In genomic region chr16:5027575-5028235, GRCh38 we compare ENCODE assay signal across 35 cellular contexts. TPM values are rescaled to one million over a fixed set of nuclear protein-coding genes. Genes with fewer than 3 reads are reported as not detected.
"Had no signal": no experiment of that assay in that cellular context is flagged by ENCODE, and none has a peak within 500 bp of the region (broad histone marks: within the 10 kb centered on the region; RNA-seq: fewer than 3 reads in every experiment).

No MANE protein-coding gene starts in this region.

- H3K4me3 ChIP-seq: lung, neural progenitor cell, skin epidermis, tibial artery had no signal

- H3K27ac Mint-ChIP-seq: activated B cell treated with CpG ODN at 0.5 μM for 24 hours; activated CD8-positive, alpha-beta memory T cell treated with anti-CD3 and anti-CD28 coated beads, Interleukin-2, amount 10 ng/mL, durations not matched to agents 7 days and 5 days; activated CD8-positive, alpha-beta T cell treated with anti-CD3 and anti-CD28 coated beads, Interleukin-2, amount 10 ng/mL, durations not matched to agents 7 days and 5 days; activated naive CD4-positive, alpha-beta T cell treated with anti-CD3 and anti-CD28 coated beads, Interleukin-2, amount 50 U/mL, for 24 hours; activated naive CD8-positive, alpha-beta T cell treated with anti-CD3 and anti-CD28 coated beads, Interleukin-2, amount 50 U/mL, for 24 hours; activated T-helper 2 cell treated with anti-CD3 and anti-CD28 coated beads, Interferon-gamma antibody, Interleukin-2, Interleukin-4, amounts not matched to agents 10 μg/mL and 5 μg/mL and 100 μg/mL, durations not matched to agents 14 hours and 24 hours and 36 hours; effector memory CD8-positive, alpha-beta T cell; natural killer cell; neural progenitor cell; progenitor cell of endocrine pancreas; stimulated activated naive CD8-positive, alpha-beta T cell treated with anti-CD3 and anti-CD28 coated beads, Interleukin-15, Interleukin-2, amounts not matched to agents 100 ng/mL and 50 ng/mL, for 24 hours; T-helper 2 cell treated with Interferon-gamma antibody and Interleukin-4, amounts not matched to agents 5 μg/mL and 100 μg/mL, for 36 hours had no signal

- H3K27ac ChIP-seq: neural progenitor cell, skin epidermis, tibial artery had no signal

- H3K4me1 ChIP-seq: neural progenitor cell had no signal

- H3K9me3 ChIP-seq: tibial artery had no signal

- H3K4me3 Mint-ChIP-seq: activated B cell treated with CpG ODN at 0.5 μM for 24 hours; activated CD8-positive, alpha-beta memory T cell treated with anti-CD3 and anti-CD28 coated beads, Interleukin-2, amount 10 ng/mL, durations not matched to agents 7 days and 5 days; activated CD8-positive, alpha-beta T cell treated with anti-CD3 and anti-CD28 coated beads, Interleukin-2, amount 10 ng/mL, durations not matched to agents 7 days and 5 days; activated naive CD4-positive, alpha-beta T cell treated with anti-CD3 and anti-CD28 coated beads, Interleukin-2, amount 50 U/mL, for 24 hours; activated naive CD8-positive, alpha-beta T cell treated with anti-CD3 and anti-CD28 coated beads, Interleukin-2, amount 50 U/mL, for 24 hours; central memory CD8-positive, alpha-beta T cell; effector memory CD8-positive, alpha-beta T cell; natural killer cell; neural progenitor cell; stimulated activated naive CD8-positive, alpha-beta T cell treated with anti-CD3 and anti-CD28 coated beads, Interleukin-15, Interleukin-2, amounts not matched to agents 100 ng/mL and 50 ng/mL, for 24 hours; T-helper 2 cell treated with Interferon-gamma antibody and Interleukin-4, amounts not matched to agents 5 μg/mL and 100 μg/mL, for 36 hours had no signal

- H3K4me2 ChIP-seq: neural progenitor cell had no signal

- H3K27me3 Mint-ChIP-seq: activated B cell treated with CpG ODN at 0.5 μM for 24 hours; activated CD8-positive, alpha-beta memory T cell treated with anti-CD3 and anti-CD28 coated beads, Interleukin-2, amount 10 ng/mL, durations not matched to agents 7 days and 5 days; activated naive CD4-positive, alpha-beta T cell treated with anti-CD3 and anti-CD28 coated beads, Interleukin-2, amount 50 U/mL, for 24 hours; activated naive CD8-positive, alpha-beta T cell treated with anti-CD3 and anti-CD28 coated beads, Interleukin-2, amount 50 U/mL, for 24 hours; central memory CD8-positive, alpha-beta T cell; effector memory CD8-positive, alpha-beta T cell; progenitor cell of endocrine pancreas; stimulated activated naive CD8-positive, alpha-beta T cell treated with anti-CD3 and anti-CD28 coated beads, Interleukin-15, Interleukin-2, amounts not matched to agents 100 ng/mL and 50 ng/mL, for 24 hours had no signal

- H2AFZ ChIP-seq: neural progenitor cell had no signal

- H3K36me3 ChIP-seq: neural progenitor cell had no signal

- ATAC-seq: activated CD8-positive, alpha-beta memory T cell treated with anti-CD3 and anti-CD28 coated beads, Interleukin-2, amount 10 ng/mL, durations not matched to agents 7 days and 5 days; activated CD8-positive, alpha-beta T cell treated with anti-CD3 and anti-CD28 coated beads, Interleukin-2, amount 10 ng/mL, durations not matched to agents 7 days and 5 days; activated naive CD8-positive, alpha-beta T cell treated with anti-CD3 and anti-CD28 coated beads, Interleukin-2, amount 50 U/mL, for 24 hours; effector memory CD8-positive, alpha-beta T cell; esophagus mucosa; left lobe of liver; natural killer cell; sciatic nerve had no signal

- H3K9me3 Mint-ChIP-seq: activated B cell treated with CpG ODN at 0.5 μM for 24 hours; activated naive CD4-positive, alpha-beta T cell treated with anti-CD3 and anti-CD28 coated beads, Interleukin-2, amount 50 U/mL, for 24 hours; activated naive CD8-positive, alpha-beta T cell treated with anti-CD3 and anti-CD28 coated beads, Interleukin-2, amount 50 U/mL, for 24 hours; activated T-helper 2 cell treated with anti-CD3 and anti-CD28 coated beads, Interferon-gamma antibody, Interleukin-2, Interleukin-4, amounts not matched to agents 10 μg/mL and 5 μg/mL and 100 μg/mL, durations not matched to agents 14 hours and 24 hours and 36 hours; central memory CD8-positive, alpha-beta T cell; effector memory CD8-positive, alpha-beta T cell; natural killer cell; neural progenitor cell; stimulated activated naive CD8-positive, alpha-beta T cell treated with anti-CD3 and anti-CD28 coated beads, Interleukin-15, Interleukin-2, amounts not matched to agents 100 ng/mL and 50 ng/mL, for 24 hours; T-helper 2 cell treated with Interferon-gamma antibody and Interleukin-4, amounts not matched to agents 5 μg/mL and 100 μg/mL, for 36 hours had no signal

- DNase-seq: activated B cell treated with CpG ODN at 0.5 μM for 24 hours; activated CD4-positive, alpha-beta T cell treated with anti-CD3 and anti-CD28 coated beads, Interleukin-2, amount 50 U/mL, for 1 hour; activated CD8-positive, alpha-beta memory T cell treated with anti-CD3 and anti-CD28 coated beads, Interleukin-2, amount 10 ng/mL, durations not matched to agents 7 days and 5 days; activated CD8-positive, alpha-beta T cell treated with anti-CD3 and anti-CD28 coated beads, Interleukin-2, amount 10 ng/mL, durations not matched to agents 7 days and 5 days; activated naive CD8-positive, alpha-beta T cell treated with anti-CD3 and anti-CD28 coated beads, Interleukin-2, amount 50 U/mL, for 24 hours; activated T-cell treated with anti-CD3 and anti-CD28 coated beads, Interleukin-2, amount 50 U/mL, for 48 hours; amygdala; effector memory CD8-positive, alpha-beta T cell; foreskin fibroblast; hypothalamus; kidney glomerular epithelial cell; mesendoderm; natural killer cell; stimulated activated CD4-positive, alpha-beta T cell treated with anti-CD3 and anti-CD28 coated beads, Interleukin-12 subunit alpha, Interleukin-12 subunit beta, amount 100 ng/mL, for 4 hours; stimulated activated CD4-positive, alpha-beta T cell treated with anti-CD3 and anti-CD28 coated beads, Interleukin-4, amount 100 ng/mL, for 1 hour; substantia nigra; T-helper 1 cell; tibial artery had no signal

RNA-seq across cellular contexts. Expression of gene C16orf89, which starts 38.1 kb away (rescaled TPM):
- total RNA-seq: activated B cell treated with CpG ODN at 0.5 μM for 24 hours; activated CD8-positive, alpha-beta memory T cell treated with anti-CD3 and anti-CD28 coated beads, Interleukin-2, amount 10 ng/mL, durations not matched to agents 7 days and 5 days; activated CD8-positive, alpha-beta T cell treated with anti-CD3 and anti-CD28 coated beads, Interleukin-2, amount 10 ng/mL, durations not matched to agents 7 days and 5 days; activated T-helper 2 cell treated with anti-CD3 and anti-CD28 coated beads, Interferon-gamma antibody, Interleukin-2, Interleukin-4, amounts not matched to agents 10 μg/mL and 5 μg/mL and 100 μg/mL, durations not matched to agents 14 hours and 24 hours and 36 hours; bronchial epithelial cell; dermis microvascular lymphatic vessel endothelial cell; endothelial cell of umbilical vein; left lobe of liver; mononuclear cell; natural killer cell; osteocyte; progenitor cell of endocrine pancreas had no signal
- polyA plus RNA-seq: endothelial cell of umbilical vein had no signal
